23 cellular contexts compared by ENCODE assay signal in the genomic region with DNA sequence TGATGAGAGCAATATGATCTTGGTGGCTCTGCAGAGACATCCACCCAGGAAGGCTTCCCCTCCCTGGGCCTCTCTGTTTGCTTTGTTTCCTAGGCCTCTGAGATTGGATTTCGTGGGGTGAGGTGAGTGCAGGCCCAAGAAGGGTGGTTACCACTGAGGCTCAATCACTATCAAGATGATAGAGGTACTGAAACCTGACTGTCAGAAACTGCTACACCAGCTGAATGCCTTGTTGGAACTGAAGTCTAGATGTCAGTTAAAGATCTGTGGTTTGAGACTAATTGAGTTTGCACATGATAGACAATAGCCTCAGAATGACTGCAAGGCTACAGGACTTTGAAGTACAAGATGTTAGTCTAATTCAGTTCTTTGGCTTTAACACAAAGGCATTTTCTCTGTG. TPM values are rescaled to one million over a fixed set of nuclear protein-coding genes. Genes with fewer than 3 reads are reported as not detected.
DNase-seq lines count a peak whose midpoint lies in the region; ATAC-seq and TF ChIP-seq lines count a peak whose summit lies in the region.
"Had no signal": no experiment of that assay in that cellular context is flagged by ENCODE, and none has a peak within 500 bp of the region (broad histone marks: within the 10 kb centered on the region; RNA-seq: fewer than 3 reads in every experiment).

No MANE protein-coding gene starts in this region.

- TF ChIP-seq CTCF in mammary epithelial cell (conservative IDR thresholded peaks at IDR 0.05 in 1 of 2, IDR thresholded peaks at IDR 0.05 in 1 of 2; ENCODE audit: extremely low read depth in 1 of 2, insufficient read depth in 1 of 2, low read depth in 1 of 2, low read length in 2 of 2): no peak

- peak; percentile 12 for DNase-seq in T-helper 2 cell treated with Interferon-gamma antibody and Interleukin-4, amounts not matched to agents 5 μg/mL and 100 μg/mL, for 36 hours (ENCODE audit: low spot score)
- no peak for DNase-seq in mammary epithelial cell
- DNase-seq in stimulated activated effector memory CD8-positive, alpha-beta T cell treated with anti-CD3 and anti-CD28 coated beads, Interleukin-12 subunit alpha, Interleukin-12 subunit beta, amount 100 ng/mL, for 72 hours (ENCODE audit: low spot score in 2 of 2): no peak
- no peak for DNase-seq in cortex of kidney (lab: John Stamatoyannopoulos, UW)
- DNase-seq in C1 segment of cervical spinal cord (lab: John Stamatoyannopoulos, UW): no peak
- DNase-seq: activated CD4-positive, alpha-beta memory T cell treated with anti-CD3 and anti-CD28 coated beads, Interleukin-2, amount 10 ng/mL, durations not matched to agents 7 days and 5 days; adrenal gland; Caco-2; effector CD4-positive, alpha-beta T cell; head of caudate nucleus; IMR-90; naive thymus-derived CD4-positive, alpha-beta T cell; NCI-H2107; NCI-H748 treated with DMSO at 0.1 percent for 48 hours; tibial artery had no signal

- peak overlapping the region; percentile 55 for H3K27ac Mint-ChIP-seq in T-helper 2 cell treated with Interferon-gamma antibody and Interleukin-4, amounts not matched to agents 5 μg/mL and 100 μg/mL, for 36 hours
- no peak overlapping the region for H3K27ac Mint-ChIP-seq in stimulated activated effector memory CD8-positive, alpha-beta T cell treated with anti-CD3 and anti-CD28 coated beads, Interleukin-12 subunit alpha, Interleukin-12 subunit beta, amount 100 ng/mL, for 72 hours
- H3K27ac Mint-ChIP-seq: activated CD4-positive, alpha-beta memory T cell treated with anti-CD3 and anti-CD28 coated beads, Interleukin-2, amount 10 ng/mL, durations not matched to agents 7 days and 5 days; activated T-helper 1 cell treated with anti-CD3 and anti-CD28 coated beads, Interleukin-12 subunit alpha, Interleukin-12 subunit beta, Interleukin-2, Interleukin-4 antibody, amounts not matched to agents 30 ng/mL and 10 ng/mL and 1 ng/mL, durations not matched to agents 14 hours and 24 hours and 36 hours; naive thymus-derived CD4-positive, alpha-beta T cell had no signal

- in situ Hi-C loops in mammary epithelial cell (cut with MboI; ENCODE audit: low sequenced_read_pairs in 2 of 2): no loop called here

- intact Hi-C loops in mammary epithelial cell (cut with micrococcal nuclease): no loop called here

- peaks cover 16% of the 10 kb centered on the region for H3K4me1 Mint-ChIP-seq in T-helper 2 cell treated with Interferon-gamma antibody and Interleukin-4, amounts not matched to agents 5 μg/mL and 100 μg/mL, for 36 hours (ENCODE audit: low read depth)
- H3K4me1 Mint-ChIP-seq in stimulated activated effector memory CD8-positive, alpha-beta T cell treated with anti-CD3 and anti-CD28 coated beads, Interleukin-12 subunit alpha, Interleukin-12 subunit beta, amount 100 ng/mL, for 72 hours: no peaks in the 10 kb centered on the region

- peak overlapping the region; percentile 43 for H3K4me3 Mint-ChIP-seq in T-helper 2 cell treated with Interferon-gamma antibody and Interleukin-4, amounts not matched to agents 5 μg/mL and 100 μg/mL, for 36 hours
- H3K4me3 Mint-ChIP-seq in stimulated activated effector memory CD8-positive, alpha-beta T cell treated with anti-CD3 and anti-CD28 coated beads, Interleukin-12 subunit alpha, Interleukin-12 subunit beta, amount 100 ng/mL, for 72 hours: no peak overlapping the region
- H3K4me3 Mint-ChIP-seq: activated CD4-positive, alpha-beta memory T cell treated with anti-CD3 and anti-CD28 coated beads, Interleukin-2, amount 10 ng/mL, durations not matched to agents 7 days and 5 days; activated T-helper 1 cell treated with anti-CD3 and anti-CD28 coated beads, Interleukin-12 subunit alpha, Interleukin-12 subunit beta, Interleukin-2, Interleukin-4 antibody, amounts not matched to agents 30 ng/mL and 10 ng/mL and 1 ng/mL, durations not matched to agents 14 hours and 24 hours and 36 hours; naive thymus-derived CD4-positive, alpha-beta T cell had no signal

- no TSS peak for BruUV-seq in mammary epithelial cell (replicated peaks; lab: Mats Ljungman, UMichigan)

- dilution Hi-C loops in mammary epithelial cell (cut with HindIII; ENCODE audit: low sequenced_read_pairs): no loop called here

- H3K9ac ChIP-seq in mammary epithelial cell (ENCODE audit: insufficient read depth, low read length): no peak overlapping the region

- 45% methylated on average over 1 of the region's 1 CpG for WGBS in mammary epithelial cell (ENCODE audit: low coverage, missing lambda C conversion rate)

- H3K4me3 ChIP-seq in mammary epithelial cell (replicated peaks in 1 of 3; ENCODE audit: insufficient read depth in 1 of 3, low read depth in 2 of 3, low read length in 3 of 3): no peak overlapping the region
- H3K4me3 ChIP-seq: adrenal gland, lung, prostate gland, tibial artery had no signal

- peak; percentile 88 for ATAC-seq in GM18867 (IDR thresholded peaks at IDR 0.05; ENCODE audit: unreplicated experiment)
- ATAC-seq in GM21529 (IDR thresholded peaks at IDR 0.05; ENCODE audit: unreplicated experiment): peak; percentile 79
- peak; percentile 62 for ATAC-seq in HG03135 (IDR thresholded peaks at IDR 0.05; ENCODE audit: unreplicated experiment)
- no peak for ATAC-seq in stimulated activated effector memory CD8-positive, alpha-beta T cell treated with anti-CD3 and anti-CD28 coated beads, Interleukin-12 subunit alpha, Interleukin-12 subunit beta, amount 100 ng/mL, for 72 hours
- ATAC-seq: naive thymus-derived CD4-positive, alpha-beta T cell had no signal

- peaks cover 2% of the 10 kb centered on the region for H3K27me3 ChIP-seq in mammary epithelial cell (ENCODE audit: insufficient read depth, low read length)
- H3K27me3 ChIP-seq: adrenal gland, tibial artery had no signal

- H3K4me1 ChIP-seq in mammary epithelial cell (ENCODE audit: insufficient read depth, low read length): no peaks in the 10 kb centered on the region
- H3K4me1 ChIP-seq: adrenal gland, Caco-2, prostate gland had no signal

- H3K36me3 Mint-ChIP-seq in T-helper 2 cell treated with Interferon-gamma antibody and Interleukin-4, amounts not matched to agents 5 μg/mL and 100 μg/mL, for 36 hours (ENCODE audit: low read depth): peaks cover 12% of the 10 kb centered on the region
- no peaks in the 10 kb centered on the region for H3K36me3 Mint-ChIP-seq in stimulated activated effector memory CD8-positive, alpha-beta T cell treated with anti-CD3 and anti-CD28 coated beads, Interleukin-12 subunit alpha, Interleukin-12 subunit beta, amount 100 ng/mL, for 72 hours

- H3K9me3 ChIP-seq in mammary epithelial cell (replicated peaks; ENCODE audit: insufficient read depth, low read length): no peaks in the 10 kb centered on the region
- H3K9me3 ChIP-seq: Caco-2, prostate gland had no signal

- peaks cover 15% of the 10 kb centered on the region for H3K9me3 Mint-ChIP-seq in T-helper 2 cell treated with Interferon-gamma antibody and Interleukin-4, amounts not matched to agents 5 μg/mL and 100 μg/mL, for 36 hours
- H3K9me3 Mint-ChIP-seq in stimulated activated effector memory CD8-positive, alpha-beta T cell treated with anti-CD3 and anti-CD28 coated beads, Interleukin-12 subunit alpha, Interleukin-12 subunit beta, amount 100 ng/mL, for 72 hours: peaks cover 14% of the 10 kb centered on the region

- CTCF ChIA-PET in mammary epithelial cell (lab: Charles Lee; ENCODE audit: low non-redundant PET): no interaction called here

- no peak overlapping the region for H3K27ac ChIP-seq in mammary epithelial cell (ENCODE audit: insufficient read depth, low read depth, low read length)
- H3K27ac ChIP-seq: adrenal gland, prostate gland, RWPE1, tibial artery had no signal

- no peaks in the 10 kb centered on the region for H4K20me1 ChIP-seq in mammary epithelial cell (ENCODE audit: insufficient read depth, low read length)

- H3K27me3 Mint-ChIP-seq in T-helper 2 cell treated with Interferon-gamma antibody and Interleukin-4, amounts not matched to agents 5 μg/mL and 100 μg/mL, for 36 hours (ENCODE audit: low read depth): peaks cover 11% of the 10 kb centered on the region

- H3K4me2 ChIP-seq in mammary epithelial cell (ENCODE audit: insufficient read depth, low read depth, low read length): no peak overlapping the region

- H3K79me2 ChIP-seq in mammary epithelial cell (ENCODE audit: insufficient read depth, low read length): no peaks in the 10 kb centered on the region

- no peaks in the 10 kb centered on the region for H3K36me3 ChIP-seq in mammary epithelial cell (ENCODE audit: insufficient read depth, low read length)
- H3K36me3 ChIP-seq: adrenal gland, prostate gland, tibial artery had no signal

- no peak overlapping the region for H2AFZ ChIP-seq in mammary epithelial cell (ENCODE audit: low read depth, low read length)

RNA-seq across cellular contexts. Expression of a gene that starts 15.2 kb away (rescaled TPM):
- total RNA-seq in mammary epithelial cell: under 1 TPM; under 0.01 to 0.09 TPM
- 0.17 TPM for polyA plus RNA-seq in mammary epithelial cell
- not detected for polyA minus RNA-seq in mammary epithelial cell
- total RNA-seq: activated CD4-positive, alpha-beta memory T cell treated with anti-CD3 and anti-CD28 coated beads, Interleukin-2, amount 10 ng/mL, durations not matched to agents 7 days and 5 days; activated T-helper 1 cell treated with anti-CD3 and anti-CD28 coated beads, Interleukin-12 subunit alpha, Interleukin-12 subunit beta, Interleukin-2, Interleukin-4 antibody, amounts not matched to agents 30 ng/mL and 10 ng/mL and 1 ng/mL, durations not matched to agents 14 hours and 24 hours and 36 hours; Caco-2; IMR-90 had no signal
- polyA plus RNA-seq: naive thymus-derived CD4-positive, alpha-beta T cell had no signal

RNA-seq across cellular contexts. Expression of a gene that starts 39.6 kb away (rescaled TPM):
- not detected for total RNA-seq in mammary epithelial cell
- not detected for polyA plus RNA-seq in mammary epithelial cell
- polyA minus RNA-seq in mammary epithelial cell: not detected
- total RNA-seq: activated CD4-positive, alpha-beta memory T cell treated with anti-CD3 and anti-CD28 coated beads, Interleukin-2, amount 10 ng/mL, durations not matched to agents 7 days and 5 days; activated T-helper 1 cell treated with anti-CD3 and anti-CD28 coated beads, Interleukin-12 subunit alpha, Interleukin-12 subunit beta, Interleukin-2, Interleukin-4 antibody, amounts not matched to agents 30 ng/mL and 10 ng/mL and 1 ng/mL, durations not matched to agents 14 hours and 24 hours and 36 hours; adrenal gland; Caco-2; cardiac septum; IMR-90; lung; naive thymus-derived CD4-positive, alpha-beta T cell; prostate gland had no signal
- polyA plus RNA-seq: adrenal gland; IMR-90; naive thymus-derived CD4-positive, alpha-beta T cell had no signal

RNA-seq across cellular contexts. Expression of a gene that starts 59.1 kb away (rescaled TPM):
- total RNA-seq in mammary epithelial cell: not detected
- not detected for polyA plus RNA-seq in mammary epithelial cell
- not detected for polyA minus RNA-seq in mammary epithelial cell
- total RNA-seq: Caco-2, IMR-90 had no signal
- polyA plus RNA-seq: IMR-90 had no signal
